4 cellular contexts compared by ENCODE assay signal in genomic region chr9:25517701-25518100, GRCh38.
"Had no signal": no experiment of that assay in that cellular context is flagged by ENCODE, and none has a peak within 500 bp of the region (broad histone marks: within the 10 kb centered on the region; RNA-seq: fewer than 3 reads in every experiment).

No MANE protein-coding gene starts in this region.

- H3K4me3 ChIP-seq: K562 had no signal

- H3K27ac ChIP-seq: HL-60 had no signal

- DNase-seq: IMR-90, KBM-7 had no signal
